Comparison of ENCODE assay signal across 12 cellular contexts in the genomic region with DNA sequence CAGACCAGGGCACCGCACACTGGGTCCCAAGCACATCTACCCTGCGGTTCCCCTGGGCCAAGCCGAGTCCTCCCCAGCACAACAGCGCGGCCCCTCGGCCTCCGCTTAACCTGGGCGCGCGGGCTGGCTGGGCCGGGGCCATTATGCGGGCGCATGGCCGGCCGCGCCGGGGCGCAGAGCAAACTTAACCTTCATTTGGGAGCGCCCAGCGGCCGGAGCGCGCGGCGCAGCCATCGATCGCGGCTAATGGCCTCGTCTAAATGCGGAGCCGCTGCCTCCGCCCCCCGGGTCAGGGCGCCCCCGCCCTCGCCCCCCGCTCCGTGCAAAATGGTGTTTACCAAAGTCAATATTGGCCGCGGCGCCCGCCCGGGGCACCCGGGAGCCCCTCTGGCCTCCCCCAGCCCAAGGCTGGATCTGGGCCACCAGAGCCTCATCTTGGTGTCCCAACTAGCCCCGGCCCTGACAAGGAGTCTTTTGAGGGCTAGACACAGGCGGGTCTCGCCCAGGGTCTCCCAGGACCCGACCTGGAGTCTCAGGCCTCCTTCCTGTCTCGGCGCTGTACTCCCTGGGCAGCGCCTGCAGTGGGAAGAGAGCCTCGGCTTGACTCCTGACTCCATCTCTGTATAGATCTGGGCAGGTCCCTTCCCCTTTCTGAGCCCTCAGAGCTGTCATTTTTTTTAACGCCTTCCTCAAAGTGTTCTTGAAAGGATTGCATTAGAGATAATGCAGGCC.
A peak's percentile ranks its signal among the peaks of the same experiment; 100 is the strongest.
DNase-seq lines count a peak whose midpoint lies in the region; ATAC-seq and TF ChIP-seq lines count a peak whose summit lies in the region.
"Had no signal": no experiment of that assay in that cellular context is flagged by ENCODE, and none has a peak within 500 bp of the region (broad histone marks: within the 10 kb centered on the region; RNA-seq: fewer than 3 reads in every experiment).

No MANE protein-coding gene starts in this region.

- H3K4me1 Mint-ChIP-seq in GM23338: peaks cover 9% of the 10 kb centered on the region
- H3K4me1 Mint-ChIP-seq in activated CD4-positive, alpha-beta T cell treated with anti-CD3 and anti-CD28 coated beads for 36 hours: peaks cover 14% of the 10 kb centered on the region

- H2AFZ ChIP-seq in GM23338: peak overlapping the region; percentile 99
- H2AFZ ChIP-seq in parathyroid adenoma: peak overlapping the region; percentile 5

- POLR2A ChIA-PET in activated CD4-positive, alpha-beta T cell treated with anti-CD3 and anti-CD28 coated beads for 36 hours (lab: Charles Lee): no interaction called here

- no peaks in the 10 kb centered on the region for H3K9me3 Mint-ChIP-seq in GM23338
- H3K9me3 Mint-ChIP-seq in activated CD4-positive, alpha-beta T cell treated with anti-CD3 and anti-CD28 coated beads for 36 hours (ENCODE audit: low read depth): no peaks in the 10 kb centered on the region
- H3K9me3 Mint-ChIP-seq: activated T-cell treated with anti-CD3 and anti-CD28 coated beads, Interleukin-2, amount 50 U/mL, for 24 hours; dendritic cell treated with granulocyte-macrophage colony-stimulating factor and Interleukin-4, amounts not matched to agents 40 ng/mL and 50 ng/mL, for 4 days had no signal

- in situ Hi-C loops in GM13976 (cut with MboI; ENCODE audit: low sequenced_read_pairs, unreplicated experiment): loop anchor here (25.0 kb wide), 1 partner anchor 538 kb away; a partner anchor contains a TSS

- H3K9ac ChIP-seq in NT2/D1 (ENCODE audit: insufficient read length, low read depth): peak overlapping the region; percentile 79
- no peak overlapping the region for H3K9ac ChIP-seq in parathyroid adenoma

- no peaks in the 10 kb centered on the region for H3K36me3 ChIP-seq in GM23338 (ENCODE audit: insufficient read depth)
- H3K36me3 ChIP-seq in NT2/D1 (ENCODE audit: insufficient read depth, insufficient read length, low read length): no peaks in the 10 kb centered on the region
- H3K36me3 ChIP-seq in parathyroid adenoma (ENCODE audit: control insufficient read depth, insufficient read depth, low read length): no peaks in the 10 kb centered on the region

- TF ChIP-seq CTCF in GM23338 (conservative IDR thresholded peaks at IDR 0.05; ENCODE audit: low read depth in 2 of 2) (peak in 1 of 2 experiments; percentile 29; a peak in 2 of 4 replicates), foreskin keratinocyte (conservative IDR thresholded peaks at IDR 0.05) (no peak), parathyroid adenoma (IDR thresholded peaks at IDR 0.05) (no peak), GM13976 (IDR thresholded peaks at IDR 0.05; ENCODE audit: borderline replicate concordance, control extremely low read depth, extremely low read depth, insufficient read depth, missing control alignments) (no peak)

- intact Hi-C loops in activated CD4-positive, alpha-beta T cell treated with anti-CD3 and anti-CD28 coated beads for 36 hours (cut with DNase I, micrococcal nuclease): loop anchor here (5.0 to 10.0 kb wide), 3 partner anchors 198 to 540 kb away; no protein-coding TSS in a partner anchor
- intact Hi-C loops in left colon (cut with DNase I, micrococcal nuclease): loop anchor here in 1 of 2 donors (5.0 kb wide), 2 partner anchors 477 to 533 kb away; a partner anchor contains a TSS

- H3K4me2 ChIP-seq in GM23338: peak overlapping the region; percentile 86
- H3K4me2 ChIP-seq in parathyroid adenoma (ENCODE audit: low read length): peak overlapping the region; percentile 17

- H3K4me1 ChIP-seq in GM23338 (ENCODE audit: insufficient read depth): peaks cover 13% of the 10 kb centered on the region
- H3K4me1 ChIP-seq in NT2/D1 (ENCODE audit: insufficient read depth, insufficient read length): peaks cover 14% of the 10 kb centered on the region
- H3K4me1 ChIP-seq in foreskin keratinocyte: no peaks in the 10 kb centered on the region
- no peaks in the 10 kb centered on the region for H3K4me1 ChIP-seq in parathyroid adenoma

- DNase-seq in GM23338 (ENCODE audit: low spot score) (peak; percentile 90), NT2/D1 (ENCODE audit: low read depth, low spot score) (no peak), foreskin keratinocyte (no peak), left colon (no peak), GM13976 (ENCODE audit: low spot score) (no peak)
- no peak for DNase-seq in activated T-cell treated with anti-CD3 and anti-CD28 coated beads, Interleukin-2, amount 50 U/mL, for 1 hour
- no peak for DNase-seq in activated CD4-positive, alpha-beta T cell treated with anti-CD3 and anti-CD28 coated beads for 36 hours
- DNase-seq: activated T-cell treated with anti-CD3 and anti-CD28 coated beads, Interleukin-2, amount 50 U/mL, for 24 hours; stimulated activated naive CD4-positive, alpha-beta T cell; SW 1271 had no signal

- H3K79me2 ChIP-seq in GM23338 (replicated peaks; ENCODE audit: insufficient read depth): no peaks in the 10 kb centered on the region
- no peaks in the 10 kb centered on the region for H3K79me2 ChIP-seq in parathyroid adenoma

- H3K27me3 ChIP-seq in GM23338 (ENCODE audit: insufficient read depth) (peaks cover 33% of the 10 kb centered on the region), NT2/D1 (ENCODE audit: insufficient read depth, insufficient read length) (peaks cover 68% of the 10 kb centered on the region), foreskin keratinocyte (peaks cover 65% of the 10 kb centered on the region), parathyroid adenoma (ENCODE audit: control insufficient read depth, insufficient read depth, low read length) (peaks cover 2% of the 10 kb centered on the region)

- H3F3A ChIP-seq in GM23338 (replicated peaks; ENCODE audit: low read depth): no peaks in the 10 kb centered on the region

- H3K27ac Mint-ChIP-seq in GM23338: no peak overlapping the region
- no peak overlapping the region for H3K27ac Mint-ChIP-seq in activated CD4-positive, alpha-beta T cell treated with anti-CD3 and anti-CD28 coated beads for 36 hours
- H3K27ac Mint-ChIP-seq: activated T-cell treated with anti-CD3 and anti-CD28 coated beads, Interleukin-2, amount 50 U/mL, for 24 hours; dendritic cell treated with granulocyte-macrophage colony-stimulating factor and Interleukin-4, amounts not matched to agents 40 ng/mL and 50 ng/mL, for 4 days had no signal

- H3K9me3 ChIP-seq in NT2/D1 (ENCODE audit: insufficient read depth, low read length) (no peaks in the 10 kb centered on the region), parathyroid adenoma (ENCODE audit: control insufficient read depth, low read length) (no peaks in the 10 kb centered on the region)

- H3K27ac ChIP-seq in GM23338 (ENCODE audit: low read depth) (no peak overlapping the region), foreskin keratinocyte (no peak overlapping the region), parathyroid adenoma (no peak overlapping the region)

- H3K36me3 Mint-ChIP-seq in GM23338 (ENCODE audit: low read depth): no peaks in the 10 kb centered on the region
- no peaks in the 10 kb centered on the region for H3K36me3 Mint-ChIP-seq in activated CD4-positive, alpha-beta T cell treated with anti-CD3 and anti-CD28 coated beads for 36 hours (ENCODE audit: low read depth)

- no peaks in the 10 kb centered on the region for H3K9me2 ChIP-seq in GM23338 (ENCODE audit: insufficient read depth)

- peak overlapping the region; percentile 54 for H3K4me3 ChIP-seq in GM23338
- peak overlapping the region; percentile 33 for H3K4me3 ChIP-seq in NT2/D1 (ENCODE audit: insufficient read length, low read depth)
- H3K4me3 ChIP-seq in parathyroid adenoma (ENCODE audit: low read depth, low read length): no peak overlapping the region

- H3K27me3 Mint-ChIP-seq in GM23338 (ENCODE audit: insufficient read depth, low read depth, poor library complexity): peaks cover 35% of the 10 kb centered on the region
- H3K27me3 Mint-ChIP-seq in activated CD4-positive, alpha-beta T cell treated with anti-CD3 and anti-CD28 coated beads for 36 hours: peaks cover 58% of the 10 kb centered on the region

- ATAC-seq in GM23338 (peak; percentile 84), foreskin keratinocyte (peak; percentile 17), left colon (no peak)
- no peak for ATAC-seq in activated CD4-positive, alpha-beta T cell treated with anti-CD3 and anti-CD28 coated beads for 36 hours

- H3K4me3 Mint-ChIP-seq in GM23338: peak overlapping the region; percentile 61
- H3K4me3 Mint-ChIP-seq in activated CD4-positive, alpha-beta T cell treated with anti-CD3 and anti-CD28 coated beads for 36 hours: no peak overlapping the region

- CTCF ChIA-PET in activated CD4-positive, alpha-beta T cell treated with anti-CD3 and anti-CD28 coated beads for 36 hours (lab: Charles Lee): interaction anchor here (0.6 to 2.2 kb wide), 24 partner anchors 8 to 546 kb away, joined by 3 to 26 read pairs (median 5); no protein-coding TSS in a partner anchor

- no peaks in the 10 kb centered on the region for H4K20me1 ChIP-seq in GM23338 (replicated peaks; ENCODE audit: insufficient read depth)

TF ChIP-seq in GM23338, 12 proteins besides CTCF, POLR2A, EP300 and RAD21 (continues in another document):
- TF ChIP-seq EZH2 (IDR thresholded peaks at IDR 0.05; ENCODE audit: low read depth, unreplicated experiment): peak; percentile 31
- TF ChIP-seq JUNB (IDR thresholded peaks at IDR 0.05; ENCODE audit: unreplicated experiment): no peak
- no peak for TF ChIP-seq POLR2AphosphoS5 (IDR thresholded peaks at IDR 0.05; ENCODE audit: low read depth)
- no peak for TF ChIP-seq NANOG (IDR thresholded peaks at IDR 0.05; ENCODE audit: borderline replicate concordance)
- no peak for TF ChIP-seq CREB1 (CRISPR knock-in tag; IDR thresholded peaks at IDR 0.05; ENCODE audit: low read depth)

Comparison
In these comparisons a context has a peak if more than half of its experiments do, and no peak if none do; other contexts are left out.
1. ATAC-seq: peak in GM23338 (single experiment) and foreskin keratinocyte (single experiment); none in activated CD4-positive, alpha-beta T cell treated with anti-CD3 and anti-CD28 coated beads for 36 hours (single experiment) and left colon (single experiment).